In the genomic region with DNA sequence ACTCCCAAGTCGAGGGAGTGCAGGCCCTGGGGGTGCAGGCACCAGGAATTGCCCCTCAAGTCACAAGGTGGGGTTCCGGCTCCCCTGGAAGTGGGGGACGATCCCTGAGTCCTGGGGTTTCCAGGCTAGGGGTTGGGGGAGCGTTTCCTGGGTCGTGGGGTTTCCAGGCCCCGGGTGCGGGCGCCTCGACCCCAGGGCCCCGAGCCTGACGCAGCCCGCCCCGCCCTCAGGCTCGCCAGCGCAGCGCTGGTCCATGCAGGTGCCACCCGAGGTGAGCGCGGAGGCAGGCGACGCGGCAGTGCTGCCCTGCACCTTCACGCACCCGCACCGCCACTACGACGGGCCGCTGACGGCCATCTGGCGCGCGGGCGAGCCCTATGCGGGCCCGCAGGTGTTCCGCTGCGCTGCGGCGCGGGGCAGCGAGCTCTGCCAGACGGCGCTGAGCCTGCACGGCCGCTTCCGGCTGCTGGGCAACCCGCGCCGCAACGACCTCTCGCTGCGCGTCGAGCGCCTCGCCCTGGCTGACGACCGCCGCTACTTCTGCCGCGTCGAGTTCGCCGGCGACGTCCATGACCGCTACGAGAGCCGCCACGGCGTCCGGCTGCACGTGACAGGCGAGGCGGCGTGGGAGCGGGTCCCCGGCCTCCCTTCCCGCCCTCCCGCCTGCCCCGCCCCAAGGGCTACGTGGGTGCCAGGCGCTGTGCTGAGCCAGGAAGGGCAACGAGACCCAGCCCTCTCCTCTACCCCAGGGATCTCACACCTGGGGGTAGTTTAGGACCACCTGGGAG, we compare ENCODE assay signal across 8 cellular contexts. TPM values are rescaled to one million over a fixed set of nuclear protein-coding genes. Genes with fewer than 3 reads are reported as not detected.
DNase-seq lines count a peak whose midpoint lies in the region; ATAC-seq, FAIRE-seq and TF ChIP-seq lines count a peak whose summit lies in the region.

No MANE protein-coding gene starts in this region.

- BruUV-seq in GM12878 (replicated peaks; lab: Mats Ljungman, UMichigan): no TSS peak

- POLR2A ChIA-PET in GM12878 (lab: Charles Lee): no interaction called here

- in situ Hi-C loops in GM12878 (cut with MboI): no loop called here

- peaks cover 0 to 4% of the 10 kb centered on the region in 2 experiments; a peak in 1 of 4 replicates for H3K27me3 ChIP-seq in GM12878 (replicated peaks in 1 of 2; ENCODE audit: control insufficient read depth in 2 of 2, insufficient read depth in 2 of 2, low read length in 1 of 2)

- H4K20me1 ChIP-seq in GM12878 (ENCODE audit: control insufficient read depth, insufficient read depth): no peaks in the 10 kb centered on the region

- H3K9me3 ChIP-seq in GM12878 (replicated peaks; ENCODE audit: control insufficient read depth, insufficient read depth, low read length): no peaks in the 10 kb centered on the region; the same call in 2 of the 3 replicates

- no peaks in the 10 kb centered on the region for H3K4me1 ChIP-seq in GM12878 (ENCODE audit: control insufficient read depth, insufficient read depth, low read length)

- H3K4me2 ChIP-seq in GM12878 (ENCODE audit: control insufficient read depth, insufficient read depth): no peak overlapping the region

- H3K79me2 ChIP-seq in GM12878 (ENCODE audit: control insufficient read depth, insufficient read depth, low read length): no peaks in the 10 kb centered on the region

- no peak for FAIRE-seq in GM12878 (lab: Jason Lieb, UNC)

- no peak overlapping the region for H3K27ac ChIP-seq in GM12878 (ENCODE audit: control insufficient read depth, insufficient read depth)

- TF ChIP-seq RAD21 in GM12878 (IDR thresholded peaks at IDR 0.05; ENCODE audit: insufficient read depth, low read depth, low read length): no peak

- H2AFZ ChIP-seq in GM12878 (ENCODE audit: control insufficient read depth, low read depth, low read length): no peak overlapping the region

- no peak overlapping the region for H3K4me3 ChIP-seq in GM12878

- no peak overlapping the region for H3K9ac ChIP-seq in GM12878 (ENCODE audit: control insufficient read depth, insufficient read depth, low read length)

- no peak for TF ChIP-seq EP300 in GM12878 (IDR thresholded peaks at IDR 0.05; ENCODE audit: borderline replicate concordance in 1 of 2, control insufficient read depth in 1 of 2, low read depth in 2 of 2, low read length in 2 of 2)

- peak; percentile 7 for DNase-seq in NCI-H526 treated with DMSO at 0.1 percent for 48 hours (lab: John Stamatoyannopoulos, UW)
- DNase-seq in GM12878 (ENCODE audit: low read depth, low spot score): no peak
- DNase-seq in islet precursor cell: peak; percentile 84
- DNase-seq in stimulated activated CD8-positive, alpha-beta memory T cell treated with anti-CD3 and anti-CD28 coated beads, Interleukin-2, amount 100 ng/mL, for 48 hours (ENCODE audit: low read depth in 2 of 2): peak; percentile 30 to 42
- no peak for DNase-seq in COR-L47 (lab: John Stamatoyannopoulos, UW)
- no peak for DNase-seq in KG1 (lab: John Stamatoyannopoulos, UW)
- DNase-seq in NCI-H446 treated with DMSO at 0.1 percent for 48 hours (lab: John Stamatoyannopoulos, UW): no peak

- peak in 2 of 3 experiments; percentile 4 to 17; a peak in 2 of 6 replicates for TF ChIP-seq CTCF in GM12878 (IDR thresholded peaks at IDR 0.05 in 2 of 3, conservative IDR thresholded peaks at IDR 0.05 in 1 of 3; ENCODE audit: control insufficient read depth in 2 of 3, extremely low read depth in 1 of 3, insufficient read depth in 1 of 3, low read depth in 3 of 3, low read length in 3 of 3)

- 74% methylated on average over 60 of the region's 84 CpGs for WGBS in GM12878 (ENCODE audit: insufficient coverage, insufficient replicate concordance, low lambda C conversion rate, missing lambda C conversion rate)

- SMC1A ChIA-PET in GM12878 (lab: Charles Lee; ENCODE audit: uncharacterized antibody, unreplicated experiment): no interaction called here

- no peak for TF ChIP-seq POLR2A in GM12878 (IDR thresholded peaks at IDR 0.05; ENCODE audit: low read depth, low read length)

- H3K36me3 ChIP-seq in GM12878 (ENCODE audit: control insufficient read depth in 2 of 2, insufficient read depth in 2 of 2, low read length in 1 of 2): no peaks in the 10 kb centered on the region

- CTCF ChIA-PET in GM12878 (lab: Yijun Ruan, JAX): no interaction called here

- intact Hi-C loops in GM12878 (cut with micrococcal nuclease; ENCODE audit: unreplicated experiment): no loop called here

- RAD21 ChIA-PET in GM12878 (lab: Charles Lee; ENCODE audit: unreplicated experiment): no interaction called here

- ATAC-seq in GM18907 (IDR thresholded peaks at IDR 0.05; ENCODE audit: unreplicated experiment) (peak; percentile 55), GM12878 (peak; percentile 62)

TF ChIP-seq in GM12878, 131 proteins besides CTCF, POLR2A, EP300 and RAD21:
- TF ChIP-seq POU2F2 (IDR thresholded peaks at IDR 0.05; ENCODE audit: borderline replicate concordance, low read depth, low read length): no peak
- peak; percentile 59 to 77; a peak in 3 of 4 replicates for TF ChIP-seq BHLHE40 (IDR thresholded peaks at IDR 0.05; ENCODE audit: borderline replicate concordance in 1 of 2, low read depth in 2 of 2, low read length in 1 of 2)

RNA-seq across cellular contexts. Expression of gene SIGLEC15, which starts 12.0 kb away (rescaled TPM):
- 0.58 and 1.3 TPM in 2 replicates for total RNA-seq in GM12878 (2013; cell fraction: nucleolus; rRNA removed)
- total RNA-seq in GM12878 (2014; rRNA removed): 0.45 TPM in 1 of 2 replicates, not detected in the other
- total RNA-seq in GM12878 (2014; rRNA removed; fragmentation: Illumina TruSeq; extraction: Trizol): not detected in 2 replicates
- total RNA-seq in GM12878 (2021): 0.21 TPM in 1 of 2 replicates, not detected in the other
- not detected for polyA plus RNA-seq in GM12878 (2011; ENCODE audit: low read depth)
- not detected in 2 replicates for polyA plus RNA-seq in GM12878 (2011; rRNA removed)
- not detected in 2 replicates for polyA plus RNA-seq in GM12878 (2011; cell fraction: cytosol; rRNA removed)
- polyA plus RNA-seq in GM12878 (2011; cell fraction: nucleus; rRNA removed): not detected in 2 replicates
- 0.51 TPM in 1 of 2 replicates, not detected in the other for polyA plus RNA-seq in GM12878 (2012)
- not detected in 2 replicates for polyA plus RNA-seq in GM12878 (2014; fragmentation: Illumina TruSeq; extraction: Trizol)
- not detected for polyA plus RNA-seq in GM12878 (2014; fragmentation: Nextera tagmentation; extraction: Ambion mirVana)
- polyA plus RNA-seq in GM12878 (2014; rRNA removed): 0.03 TPM in 1 of 2 replicates, not detected in the other
- under 1 TPM in 1 of 2 experiments, not detected in 1; 0.09 TPM for polyA plus RNA-seq in GM12878 (2016; fragmentation: Nextera tagmentation; extraction: Ambion mirVana)
- not detected in 2 replicates for polyA minus RNA-seq in GM12878 (2011; rRNA and poly(A)+ RNA removed)
- not detected in 2 replicates for polyA minus RNA-seq in GM12878 (2011; cell fraction: cytosol; rRNA and poly(A)+ RNA removed)
- polyA minus RNA-seq in GM12878 (2011; cell fraction: nucleus; rRNA and poly(A)+ RNA removed): not detected in 2 replicates

Comparison
In these comparisons a context has a peak if more than half of its experiments do, and no peak if none do; other contexts are left out.
1. DNase-seq: peak in NCI-H526 treated with DMSO at 0.1 percent for 48 hours (single experiment), islet precursor cell (single experiment) and stimulated activated CD8-positive, alpha-beta memory T cell treated with anti-CD3 and anti-CD28 coated beads, Interleukin-2, amount 100 ng/mL, for 48 hours (2 of 2); none in GM12878 (single experiment), COR-L47 (single experiment), KG1 (single experiment) and NCI-H446 treated with DMSO at 0.1 percent for 48 hours (single experiment).